ENCODE assay signal across 8 cellular contexts in genomic region chr6:105402090-105402980, GRCh38. TPM values are rescaled to one million over a fixed set of nuclear protein-coding genes. Genes with fewer than 3 reads are reported as not detected.
A peak's percentile ranks its signal among the peaks of the same experiment; 100 is the strongest.
DNase-seq lines count a peak whose midpoint lies in the region; ATAC-seq and TF ChIP-seq lines count a peak whose summit lies in the region.

No MANE protein-coding gene starts in this region.

- no peak for DNase-seq in activated CD4-positive, CD25-positive, alpha-beta regulatory T cell treated with anti-CD3 and anti-CD28 coated beads, Interleukin-2, amount 50 U/mL, for 72 hours
- DNase-seq in MV-4-11 (lab: John Stamatoyannopoulos, UW) (peak; percentile 42), vagina (ENCODE audit: extremely low spot score in 2 of 2) (no peak)
- peak; percentile 78 for DNase-seq in activated CD4-positive, alpha-beta T cell treated with anti-CD3 and anti-CD28 coated beads, Interleukin-2, amount 10 ng/mL, durations not matched to agents 24 days and 14 days
- DNase-seq in naive thymus-derived CD8-positive, alpha-beta T cell, result peak in 7 of 10 donors; percentile 5 to 38 (median 27)

- no peak for TF ChIP-seq POLR2A in vagina (IDR thresholded peaks at IDR 0.05)

- no peaks in the 10 kb centered on the region for H3K36me3 ChIP-seq in esophagus (ENCODE audit: control insufficient read depth in 2 of 2, insufficient read depth in 2 of 2, low read length in 1 of 2)
- H3K36me3 ChIP-seq in vagina, result no peaks in the 10 kb centered on the region

- peaks cover 51% of the 10 kb centered on the region for H3K4me1 Mint-ChIP-seq in activated CD4-positive, alpha-beta T cell treated with anti-CD3 and anti-CD28 coated beads, Interleukin-2, amount 10 ng/mL, durations not matched to agents 24 days and 14 days
- peaks cover 43 to 62% (median 59%) of the 10 kb centered on the region in 4 donors for H3K4me1 Mint-ChIP-seq in naive thymus-derived CD8-positive, alpha-beta T cell

- peaks cover 6% of the 10 kb centered on the region for H3K36me3 Mint-ChIP-seq in activated CD4-positive, alpha-beta T cell treated with anti-CD3 and anti-CD28 coated beads, Interleukin-2, amount 10 ng/mL, durations not matched to agents 24 days and 14 days (ENCODE audit: low read depth)
- H3K36me3 Mint-ChIP-seq in naive thymus-derived CD8-positive, alpha-beta T cell, result peaks cover 0 to 2% (median 0%) of the 10 kb centered on the region in 3 donors

- POLR2A ChIA-PET in naive thymus-derived CD8-positive, alpha-beta T cell (lab: Charles Lee), result interaction anchor here (0.6 to 0.8 kb wide), 4 partner anchors 27 to 1071 kb away, joined by 3 to 5 read pairs (median 3); no protein-coding TSS in a partner anchor

- H3K27me3 Mint-ChIP-seq in activated CD4-positive, alpha-beta T cell treated with anti-CD3 and anti-CD28 coated beads, Interleukin-2, amount 10 ng/mL, durations not matched to agents 24 days and 14 days, result peaks cover 9% of the 10 kb centered on the region
- H3K27me3 Mint-ChIP-seq in naive thymus-derived CD8-positive, alpha-beta T cell, result peaks cover 3 to 10% (median 4%) of the 10 kb centered on the region in 5 donors

- H3K4me1 ChIP-seq in esophagus (ENCODE audit: control insufficient read depth in 2 of 2, insufficient read depth in 2 of 2, low read length in 1 of 2) (peaks cover 0 to 4% of the 10 kb centered on the region in 2 donors), vagina (peaks cover 41% of the 10 kb centered on the region)

- peak overlapping the region; percentile 86 for H3K27ac Mint-ChIP-seq in activated CD4-positive, alpha-beta T cell treated with anti-CD3 and anti-CD28 coated beads, Interleukin-2, amount 10 ng/mL, durations not matched to agents 24 days and 14 days
- H3K27ac Mint-ChIP-seq in naive thymus-derived CD8-positive, alpha-beta T cell, result peak overlapping the region; percentile 60 to 91 (median 80)

- H3K27me3 ChIP-seq in esophagus (ENCODE audit: control insufficient read depth in 1 of 2, insufficient read depth in 2 of 2, low read length in 2 of 2) (no peaks in the 10 kb centered on the region), vagina (no peaks in the 10 kb centered on the region)

- H3K27ac ChIP-seq in esophagus (ENCODE audit: low read depth in 2 of 2, low read length in 1 of 2) (peak overlapping the region; percentile 73 to 87), vagina (peak overlapping the region; percentile 91)

- peak; percentile 36 to 53 for ATAC-seq in activated CD4-positive, CD25-positive, alpha-beta regulatory T cell treated with anti-CD3 and anti-CD28 coated beads, Interleukin-2, amount 50 U/mL, for 24 hours
- peak; percentile 40 for ATAC-seq in HG02610 (IDR thresholded peaks at IDR 0.05; ENCODE audit: unreplicated experiment)
- ATAC-seq in naive thymus-derived CD8-positive, alpha-beta T cell, result peak; percentile 12 to 47

- H3K4me3 ChIP-seq in esophagus (ENCODE audit: low read depth in 1 of 2, low read length in 2 of 2) (peak overlapping the region; percentile 85 to 99), vagina (peak overlapping the region; percentile 100)

- H3K4me3 Mint-ChIP-seq in activated CD4-positive, alpha-beta T cell treated with anti-CD3 and anti-CD28 coated beads, Interleukin-2, amount 10 ng/mL, durations not matched to agents 24 days and 14 days, result peak overlapping the region; percentile 95
- H3K4me3 Mint-ChIP-seq in naive thymus-derived CD8-positive, alpha-beta T cell, result peak overlapping the region; percentile 79 to 94 (median 92)

- H3K9me3 Mint-ChIP-seq in activated CD4-positive, alpha-beta T cell treated with anti-CD3 and anti-CD28 coated beads, Interleukin-2, amount 10 ng/mL, durations not matched to agents 24 days and 14 days, result no peaks in the 10 kb centered on the region
- H3K9me3 Mint-ChIP-seq in naive thymus-derived CD8-positive, alpha-beta T cell, result no peaks in the 10 kb centered on the region

- H3K9me3 ChIP-seq in esophagus (ENCODE audit: control insufficient read depth in 2 of 2, insufficient read depth in 1 of 2, low read depth in 1 of 2, low read length in 1 of 2) (no peaks in the 10 kb centered on the region), vagina (no peaks in the 10 kb centered on the region)

- no peak for TF ChIP-seq CTCF in vagina (IDR thresholded peaks at IDR 0.05)

- 4% methylated on average over 53 to 54 of the region's 54 CpGs for WGBS in esophagus, 2 donors

- intact Hi-C loops in activated CD4-positive, alpha-beta T cell treated with anti-CD3 and anti-CD28 coated beads, Interleukin-2, amount 10 ng/mL, durations not matched to agents 24 days and 14 days (cut with micrococcal nuclease), result loop anchor here (5.0 to 10.0 kb wide), 4 partner anchors 265 to 1112 kb away; partner anchors contain the start of gene HACE1
- intact Hi-C loops in vagina (cut with DNase I), result loop anchor here (10.0 kb wide), 1 partner anchor 308 kb away; no protein-coding TSS in a partner anchor

RNA-seq across cellular contexts. Expression of gene PREP, which starts 0.5 kb away (rescaled TPM):
- 55.2 and 56.2 TPM in 2 replicates for total RNA-seq in activated CD4-positive, alpha-beta T cell treated with anti-CD3 and anti-CD28 coated beads, Interleukin-2, amount 10 ng/mL, durations not matched to agents 24 days and 14 days
- polyA plus RNA-seq in esophagus, result 10 to 100 TPM; 11.2 to 17.4 TPM
- 10 to 100 TPM; 27.0 to 29.4 TPM for total RNA-seq in naive thymus-derived CD8-positive, alpha-beta T cell
- polyA plus RNA-seq in naive thymus-derived CD8-positive, alpha-beta T cell, result 10 to 100 TPM; 28.5 to 40.9 (median 31.9) TPM
- 19.2 TPM for total RNA-seq in vagina

Comparison
In these comparisons a context has a peak if more than half of its experiments do, and no peak if none do; other contexts are left out.
1. DNase-seq: peak in MV-4-11 (single experiment), activated CD4-positive, alpha-beta T cell treated with anti-CD3 and anti-CD28 coated beads, Interleukin-2, amount 10 ng/mL, durations not matched to agents 24 days and 14 days (single experiment) and naive thymus-derived CD8-positive, alpha-beta T cell (7 of 10); none in activated CD4-positive, CD25-positive, alpha-beta regulatory T cell treated with anti-CD3 and anti-CD28 coated beads, Interleukin-2, amount 50 U/mL, for 72 hours (single experiment) and vagina (0 of 2).
2. Peak in every context shown above with its lines, with median percentiles within 50 percentile points of each other: ATAC-seq.